Comparison of ENCODE assay signal across 20 cellular contexts in genomic region chr9:134291452-134291881, GRCh38. TPM values are rescaled to one million over a fixed set of nuclear protein-coding genes. Genes with fewer than 3 reads are reported as not detected.
DNase-seq lines count a peak whose midpoint lies in the region; ATAC-seq, FAIRE-seq and TF ChIP-seq lines count a peak whose summit lies in the region.
"Had no signal": no experiment of that assay in that cellular context is flagged by ENCODE, and none has a peak within 500 bp of the region (broad histone marks: within the 10 kb centered on the region; RNA-seq: fewer than 3 reads in every experiment).

No MANE protein-coding gene starts in this region.

- no peak overlapping the region for H3K4me2 ChIP-seq in neuronal stem cell (ENCODE audit: insufficient read depth, low read length, poor library complexity, severe bottlenecking)
- H3K4me2 ChIP-seq: A549 had no signal

- TF ChIP-seq CTCF in CD14-positive monocyte (IDR thresholded peaks at IDR 0.05) = no peak
- no peak for TF ChIP-seq CTCF in kidney (IDR thresholded peaks at IDR 0.05; ENCODE audit: borderline replicate concordance, extremely low read depth, insufficient read depth)

- no peak overlapping the region for H3K23ac ChIP-seq in neuronal stem cell (ENCODE audit: low read depth, low read length, poor library complexity)

- H3K4me3 ChIP-seq in kidney (ENCODE audit: low read length in 2 of 2) (no peak overlapping the region), neuronal stem cell (ENCODE audit: low read length in 2 of 2) (no peak overlapping the region)
- H3K4me3 ChIP-seq: A549, SJSA1 had no signal

- peaks cover 16% of the 10 kb centered on the region for H3K4me1 Mint-ChIP-seq in CD14-positive monocyte

- no peaks in the 10 kb centered on the region for H3K36me3 ChIP-seq in kidney (ENCODE audit: control insufficient read depth in 1 of 2, insufficient read depth in 2 of 2, low read length in 2 of 2)
- no peaks in the 10 kb centered on the region for H3K36me3 ChIP-seq in neuronal stem cell (replicated peaks in 1 of 2; ENCODE audit: control insufficient read depth in 2 of 2, insufficient read depth in 2 of 2, low read length in 2 of 2)
- H3K36me3 ChIP-seq: SJSA1 had no signal

- intact Hi-C loops in CD14-positive monocyte (cut with micrococcal nuclease) (no loop called here), kidney (cut with DNase I) (no loop called here)

- H3K18ac ChIP-seq in neuronal stem cell (ENCODE audit: low read length) = peak overlapping the region; percentile 16

- peak overlapping the region; percentile 63 for H3K14ac ChIP-seq in neuronal stem cell (ENCODE audit: low read length)

- H3K27ac ChIP-seq in kidney (ENCODE audit: low read depth in 2 of 2, low read length in 2 of 2) (no peak overlapping the region), neuronal stem cell (replicated peaks; ENCODE audit: low read length) (no peak overlapping the region)
- H3K27ac ChIP-seq: A549, HL-60, SJSA1 had no signal

- FAIRE-seq in kidney (lab: Jason Lieb, UNC) = no peak
- FAIRE-seq: A549, H1, HTR-8/SVneo had no signal

- no peak overlapping the region for H3K27ac Mint-ChIP-seq in CD14-positive monocyte

- peaks cover 0 to 54% (median 2%) of the 10 kb centered on the region in 3 experiments for H3K27me3 ChIP-seq in neuronal stem cell (ENCODE audit: control insufficient read depth in 3 of 3, insufficient read depth in 3 of 3, low read depth in 1 of 3, low read length in 3 of 3)
- H3K27me3 ChIP-seq: SJSA1 had no signal

- H3K36me3 Mint-ChIP-seq in CD14-positive monocyte = no peaks in the 10 kb centered on the region
- H3K36me3 Mint-ChIP-seq: CD8-positive, alpha-beta memory T cell had no signal

- H2AFZ ChIP-seq in neuronal stem cell (ENCODE audit: low read length) = no peak overlapping the region

- no peak overlapping the region for H3K4ac ChIP-seq in neuronal stem cell (ENCODE audit: low read length)

- H4K91ac ChIP-seq in neuronal stem cell (ENCODE audit: low read depth, low read length, poor library complexity) = no peak overlapping the region

- H3K9me3 Mint-ChIP-seq in CD14-positive monocyte = peaks cover 0 to 7% (median 0%) of the 10 kb centered on the region in 7 donors
- H3K9me3 Mint-ChIP-seq: CD8-positive, alpha-beta memory T cell had no signal

- ATAC-seq in HG02763 (IDR thresholded peaks at IDR 0.05; ENCODE audit: unreplicated experiment) = no peak
- ATAC-seq: A549 had no signal

- no peak overlapping the region for H3K4me3 Mint-ChIP-seq in CD14-positive monocyte
- H3K4me3 Mint-ChIP-seq: CD8-positive, alpha-beta memory T cell had no signal

- H3K27me3 Mint-ChIP-seq in CD14-positive monocyte (ENCODE audit: low read depth in 3 of 3) = peaks cover 28 to 39% (median 34%) of the 10 kb centered on the region in 3 donors

- DNase-seq in CD14-positive monocyte (ENCODE audit: low spot score) (peak; percentile 27), SHP77 treated with DMSO at 0.1 percent for 48 hours (lab: John Stamatoyannopoulos, UW) (peak; percentile 31), kidney (peak; percentile 54), neuronal stem cell (ENCODE audit: low spot score) (no peak), inferior parietal cortex (ENCODE audit: extremely low spot score) (no peak)
- no peak for DNase-seq in stimulated activated CD4-positive, alpha-beta T cell treated with anti-CD3 and anti-CD28 coated beads, Interleukin-12 subunit alpha, Interleukin-12 subunit beta, amount 100 ng/mL, for 4 hours
- DNase-seq: CD8-positive, alpha-beta memory T cell; DMS79; NCI-H1105 treated with DMSO at 0.1 percent for 48 hours; NCI-H1694 treated with DMSO at 0.1 percent for 48 hours; NCI-H2107; NCI-H2227 treated with DMSO at 0.1 percent for 48 hours; NCI-H510A treated with DMSO at 0.1 percent for 48 hours; NCI-H774 had no signal

- H2BK15ac ChIP-seq in neuronal stem cell (ENCODE audit: low read length) = peak overlapping the region; percentile 27

- H3K9ac ChIP-seq in kidney (ENCODE audit: low read length in 2 of 2) = no peak overlapping the region
- no peak overlapping the region for H3K9ac ChIP-seq in neuronal stem cell (ENCODE audit: low read depth, low read length, poor library complexity)

- no peak overlapping the region for H2BK5ac ChIP-seq in neuronal stem cell (ENCODE audit: low read length)

- no peaks in the 10 kb centered on the region for H3K9me3 ChIP-seq in kidney (ENCODE audit: control insufficient read depth in 1 of 2, low read length in 2 of 2)
- H3K9me3 ChIP-seq in neuronal stem cell (replicated peaks in 1 of 2; ENCODE audit: control insufficient read depth in 2 of 2, insufficient read depth in 1 of 2, low read depth in 1 of 2, low read length in 2 of 2) = peaks cover 0 to 5% of the 10 kb centered on the region in 2 donors
- H3K9me3 ChIP-seq: A549, SJSA1 had no signal

- H2BK120ac ChIP-seq in neuronal stem cell (ENCODE audit: low read depth, low read length) = no peak overlapping the region

- H2BK12ac ChIP-seq in neuronal stem cell (ENCODE audit: low read length) = no peak overlapping the region

- no peak overlapping the region for H4K8ac ChIP-seq in neuronal stem cell (ENCODE audit: low read depth, low read length)

- WGBS in neuronal stem cell (ENCODE audit: extremely low coverage in 2 of 2, insufficient read length in 2 of 2, insufficient replicate concordance in 1 of 2), 2 donors = no CpG with 5 or more reads among the region's 11 CpGs

- peaks cover 2% of the 10 kb centered on the region for H3K79me1 ChIP-seq in neuronal stem cell (ENCODE audit: low read depth, low read length)

- H2AK5ac ChIP-seq in neuronal stem cell (ENCODE audit: low read depth, low read length) = no peak overlapping the region

- H3K4me1 ChIP-seq in kidney (ENCODE audit: control insufficient read depth in 1 of 2, insufficient read depth in 1 of 2, low read depth in 1 of 2, low read length in 2 of 2) (no peaks in the 10 kb centered on the region), neuronal stem cell (ENCODE audit: control insufficient read depth in 2 of 2, insufficient read depth in 1 of 2, low read depth in 1 of 2, low read length in 2 of 2) (peaks cover 10 to 26% of the 10 kb centered on the region in 2 donors)
- H3K4me1 ChIP-seq: A549 had no signal

RNA-seq across cellular contexts. Expression of gene RXRA, which starts 34.8 kb away (rescaled TPM):
- 10 to 100 TPM; 15.8 to 23.2 TPM for polyA plus RNA-seq in CD14-positive monocyte
- total RNA-seq in kidney = 49.5 TPM
- 24.0 TPM for polyA plus RNA-seq in kidney (ENCODE audit: insufficient read depth, low read depth, low replicate concordance)
- polyA plus RNA-seq in neuronal stem cell (2013, experiment 1 of 2) = 36.1 TPM
- 36.3 TPM for polyA plus RNA-seq in neuronal stem cell (2013, experiment 2 of 2)

Comparison
In these comparisons a context has a peak if more than half of its experiments do, and no peak if none do; other contexts are left out.
1. DNase-seq: peak in CD14-positive monocyte (single experiment), SHP77 treated with DMSO at 0.1 percent for 48 hours (single experiment) and kidney (single experiment); none in neuronal stem cell (single experiment), inferior parietal cortex (single experiment) and stimulated activated CD4-positive, alpha-beta T cell treated with anti-CD3 and anti-CD28 coated beads, Interleukin-12 subunit alpha, Interleukin-12 subunit beta, amount 100 ng/mL, for 4 hours (single experiment).